In genomic region chr6:52371656-52372151, GRCh38 we compare ENCODE assay signal across 1 cellular context.
TF ChIP-seq lines count a peak whose summit lies in the region.

No MANE protein-coding gene starts in this region.

TF ChIP-seq in HepG2, 621 proteins besides CTCF, POLR2A, EP300 and RAD21 (continued from another document and continues in another):
- TF ChIP-seq E2F2 (CRISPR knock-in tag; IDR thresholded peaks at IDR 0.05; ENCODE audit: borderline replicate concordance) (no peak), NBN (conservative IDR thresholded peaks at IDR 0.05) (no peak), ZNF24 (IDR thresholded peaks at IDR 0.05) (no peak), SALL1 (CRISPR knock-in tag; IDR thresholded peaks at IDR 0.05) (peak; percentile 70; the same call in 1 of the 2 replicates), SMARCE1 (IDR thresholded peaks at IDR 0.05; ENCODE audit: borderline replicate concordance) (no peak), ARID3A (IDR thresholded peaks at IDR 0.05; ENCODE audit: low read depth, low read length) (peak; percentile 91), DR1 (CRISPR knock-in tag; IDR thresholded peaks at IDR 0.05) (no peak), ZNF468 (CRISPR knock-in tag; IDR thresholded peaks at IDR 0.05) (no peak), ZNF768 (CRISPR knock-in tag; IDR thresholded peaks at IDR 0.05) (no peak), KDM1A (CRISPR knock-in tag; IDR thresholded peaks at IDR 0.05) (peak; percentile 73; the same call in 1 of the 2 replicates), ZNF660 (CRISPR knock-in tag; IDR thresholded peaks at IDR 0.05; ENCODE audit: borderline replicate concordance, low read depth) (no peak), DMAP1 (CRISPR knock-in tag; IDR thresholded peaks at IDR 0.05) (peak; percentile 41; the same call in 1 of the 2 replicates), ZNF644 (CRISPR knock-in tag; IDR thresholded peaks at IDR 0.05; ENCODE audit: low read depth) (peak; percentile 93), NONO (IDR thresholded peaks at IDR 0.05) (no peak), NONO (CRISPR knock-in tag; conservative IDR thresholded peaks at IDR 0.05) (peak; percentile 48; the same call in 1 of the 2 replicates), ZNF33A (CRISPR knock-in tag; IDR thresholded peaks at IDR 0.05; ENCODE audit: borderline replicate concordance) (no peak), ZNF232 (CRISPR knock-in tag; IDR thresholded peaks at IDR 0.05; ENCODE audit: borderline replicate concordance) (0 out of 2 replicates have a peak, but pooled peaks have one; percentile 32), TAF1 (CRISPR knock-in tag; IDR thresholded peaks at IDR 0.05) (no peak), RCOR2 (CRISPR knock-in tag; IDR thresholded peaks at IDR 0.05) (peak; percentile 94), ZNF430 (CRISPR knock-in tag; IDR thresholded peaks at IDR 0.05) (no peak), ELF3 (CRISPR knock-in tag; IDR thresholded peaks at IDR 0.05) (peak; percentile 42; the same call in 1 of the 2 replicates), DNMT3B (CRISPR knock-in tag; conservative IDR thresholded peaks at IDR 0.05) (no peak), RBM39 (IDR thresholded peaks at IDR 0.05; ENCODE audit: low read depth, low read length, poor library complexity, severe bottlenecking) (no peak), EED (CRISPR knock-in tag; IDR thresholded peaks at IDR 0.05) (no peak), AGO2 (optimal IDR thresholded peaks at IDR 0.05; ENCODE audit: low read depth, low read length) (no peak), KMT2A (CRISPR knock-in tag; IDR thresholded peaks at IDR 0.05) (peak; percentile 71; the same call in 1 of the 2 replicates), MXD4 (CRISPR knock-in tag; IDR thresholded peaks at IDR 0.05) (no peak), FOXA3 (CRISPR knock-in tag; IDR thresholded peaks at IDR 0.05) (peak; percentile 87), KLF6 (CRISPR knock-in tag; IDR thresholded peaks at IDR 0.05) (peak; percentile 74; the same call in 1 of the 2 replicates), NFE2L1 (CRISPR knock-in tag; IDR thresholded peaks at IDR 0.05; ENCODE audit: borderline replicate concordance) (no peak), REXO4 (CRISPR knock-in tag; IDR thresholded peaks at IDR 0.05; ENCODE audit: borderline replicate concordance) (no peak), ZFP90 (CRISPR knock-in tag; IDR thresholded peaks at IDR 0.05; ENCODE audit: borderline replicate concordance) (no peak), NCOA2 (CRISPR knock-in tag; IDR thresholded peaks at IDR 0.05) (peak; percentile 78), NFKB2 (CRISPR knock-in tag; IDR thresholded peaks at IDR 0.05; ENCODE audit: borderline replicate concordance) (no peak), ERF (CRISPR knock-in tag; IDR thresholded peaks at IDR 0.05) (peak; percentile 54), RNF219 (CRISPR knock-in tag; IDR thresholded peaks at IDR 0.05) (0 out of 2 replicates have a peak, but pooled peaks have one; percentile 29), REL (CRISPR knock-in tag; conservative IDR thresholded peaks at IDR 0.05) (no peak), TAF15 (IDR thresholded peaks at IDR 0.05; ENCODE audit: low read depth, low read length, poor library complexity, severe bottlenecking) (no peak), ZNF788 (CRISPR knock-in tag; IDR thresholded peaks at IDR 0.05; ENCODE audit: borderline replicate concordance) (no peak), KLF16 (CRISPR knock-in tag; IDR thresholded peaks at IDR 0.05) (peak in 1 of 2 experiments; percentile 79; a peak in 1 of 4 replicates), ZNF720 (CRISPR knock-in tag; IDR thresholded peaks at IDR 0.05) (no peak), ZNF142 (CRISPR knock-in tag; IDR thresholded peaks at IDR 0.05) (no peak), NR2F6 (IDR thresholded peaks at IDR 0.05) (peak; percentile 56; the same call in 1 of the 2 replicates), NR2F6 (CRISPR knock-in tag; IDR thresholded peaks at IDR 0.05) (peak; percentile 63; the same call in 1 of the 2 replicates), POLR2G (IDR thresholded peaks at IDR 0.05; ENCODE audit: low read depth, low read length) (peak; percentile 38; the same call in 1 of the 2 replicates), AGO1 (IDR thresholded peaks at IDR 0.05; ENCODE audit: low read depth, low read length, poor library complexity, severe bottlenecking) (no peak), RAD51 (IDR thresholded peaks at IDR 0.05; ENCODE audit: borderline replicate concordance) (no peak), POGZ (CRISPR knock-in tag; IDR thresholded peaks at IDR 0.05) (peak; percentile 65), KDM3A (CRISPR knock-in tag; IDR thresholded peaks at IDR 0.05; ENCODE audit: low read depth) (no peak)
- TF ChIP-seq, protein P1, sequence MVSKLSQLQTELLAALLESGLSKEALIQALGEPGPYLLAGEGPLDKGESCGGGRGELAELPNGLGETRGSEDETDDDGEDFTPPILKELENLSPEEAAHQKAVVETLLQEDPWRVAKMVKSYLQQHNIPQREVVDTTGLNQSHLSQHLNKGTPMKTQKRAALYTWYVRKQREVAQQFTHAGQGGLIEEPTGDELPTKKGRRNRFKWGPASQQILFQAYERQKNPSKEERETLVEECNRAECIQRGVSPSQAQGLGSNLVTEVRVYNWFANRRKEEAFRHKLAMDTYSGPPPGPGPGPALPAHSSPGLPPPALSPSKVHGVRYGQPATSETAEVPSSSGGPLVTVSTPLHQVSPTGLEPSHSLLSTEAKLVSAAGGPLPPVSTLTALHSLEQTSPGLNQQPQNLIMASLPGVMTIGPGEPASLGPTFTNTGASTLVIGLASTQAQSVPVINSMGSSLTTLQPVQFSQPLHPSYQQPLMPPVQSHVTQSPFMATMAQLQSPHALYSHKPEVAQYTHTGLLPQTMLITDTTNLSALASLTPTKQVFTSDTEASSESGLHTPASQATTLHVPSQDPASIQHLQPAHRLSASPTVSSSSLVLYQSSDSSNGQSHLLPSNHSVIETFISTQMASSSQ (IDR thresholded peaks at IDR 0.05; ENCODE audit: low read depth) = peak; percentile 74; the same call in 1 of the 2 replicates
- TF ChIP-seq, protein P1 (CRISPR knock-in tag; IDR thresholded peaks at IDR 0.05; ENCODE audit: borderline replicate concordance) = peak; percentile 72; the same call in 1 of the 2 replicates
- TF ChIP-seq, protein P2, sequence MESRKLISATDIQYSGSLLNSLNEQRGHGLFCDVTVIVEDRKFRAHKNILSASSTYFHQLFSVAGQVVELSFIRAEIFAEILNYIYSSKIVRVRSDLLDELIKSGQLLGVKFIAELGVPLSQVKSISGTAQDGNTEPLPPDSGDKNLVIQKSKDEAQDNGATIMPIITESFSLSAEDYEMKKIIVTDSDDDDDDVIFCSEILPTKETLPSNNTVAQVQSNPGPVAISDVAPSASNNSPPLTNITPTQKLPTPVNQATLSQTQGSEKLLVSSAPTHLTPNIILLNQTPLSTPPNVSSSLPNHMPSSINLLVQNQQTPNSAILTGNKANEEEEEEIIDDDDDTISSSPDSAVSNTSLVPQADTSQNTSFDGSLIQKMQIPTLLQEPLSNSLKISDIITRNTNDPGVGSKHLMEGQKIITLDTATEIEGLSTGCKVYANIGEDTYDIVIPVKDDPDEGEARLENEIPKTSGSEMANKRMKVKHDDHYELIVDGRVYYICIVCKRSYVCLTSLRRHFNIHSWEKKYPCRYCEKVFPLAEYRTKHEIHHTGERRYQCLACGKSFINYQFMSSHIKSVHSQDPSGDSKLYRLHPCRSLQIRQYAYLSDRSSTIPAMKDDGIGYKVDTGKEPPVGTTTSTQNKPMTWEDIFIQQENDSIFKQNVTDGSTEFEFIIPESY (CRISPR knock-in tag; IDR thresholded peaks at IDR 0.05) = no peak
- TF ChIP-seq, protein P3, sequence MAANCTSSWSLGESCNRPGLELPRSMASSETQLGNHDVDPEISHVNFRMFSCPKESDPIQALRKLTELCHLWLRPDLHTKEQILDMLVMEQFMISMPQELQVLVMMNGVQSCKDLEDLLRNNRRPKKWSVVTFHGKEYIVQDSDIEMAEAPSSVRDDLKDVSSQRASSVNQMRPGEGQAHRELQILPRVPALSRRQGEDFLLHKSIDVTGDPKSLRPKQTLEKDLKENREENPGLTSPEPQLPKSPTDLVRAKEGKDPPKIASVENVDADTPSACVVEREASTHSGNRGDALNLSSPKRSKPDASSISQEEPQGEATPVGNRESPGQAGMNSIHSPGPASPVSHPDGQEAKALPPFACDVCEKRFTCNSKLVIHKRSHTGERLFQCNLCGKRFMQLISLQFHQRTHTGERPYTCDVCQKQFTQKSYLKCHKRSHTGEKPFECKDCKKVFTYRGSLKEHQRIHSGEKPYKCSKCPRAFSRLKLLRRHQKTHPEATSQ (CRISPR knock-in tag; IDR thresholded peaks at IDR 0.05; ENCODE audit: borderline replicate concordance) = peak; percentile 77; the same call in 1 of the 2 replicates
